ENCODE assay signal across 16 cellular contexts in genomic region chr11:107252429-107253161, GRCh38.
DNase-seq lines count a peak whose midpoint lies in the region; ATAC-seq and TF ChIP-seq lines count a peak whose summit lies in the region.
"Had no signal": no experiment of that assay in that cellular context is flagged by ENCODE, and none has a peak within 500 bp of the region (broad histone marks: within the 10 kb centered on the region; RNA-seq: fewer than 3 reads in every experiment).

No MANE protein-coding gene starts in this region.

- H3K4me1 Mint-ChIP-seq in glutamatergic neuron (ENCODE audit: low read depth, unreplicated experiment) (peaks cover 7% of the 10 kb centered on the region), endodermal cell (peaks cover 11% of the 10 kb centered on the region)
- H3K4me1 Mint-ChIP-seq in activated CD8-positive, alpha-beta memory T cell treated with anti-CD3 and anti-CD28 coated beads, Interleukin-2, amount 10 ng/mL, durations not matched to agents 7 days and 5 days: no peaks in the 10 kb centered on the region
- H3K4me1 Mint-ChIP-seq in activated naive CD4-positive, alpha-beta T cell treated with anti-CD3 and anti-CD28 coated beads, Interleukin-2, amount 10 ng/mL, durations not matched to agents 7 days and 5 days: no peaks in the 10 kb centered on the region

- H3K4me3 Mint-ChIP-seq in glutamatergic neuron (ENCODE audit: unreplicated experiment) (no peak overlapping the region), endodermal cell (no peak overlapping the region)
- H3K4me3 Mint-ChIP-seq in activated CD8-positive, alpha-beta memory T cell treated with anti-CD3 and anti-CD28 coated beads, Interleukin-2, amount 10 ng/mL, durations not matched to agents 7 days and 5 days: no peak overlapping the region
- H3K4me3 Mint-ChIP-seq in activated naive CD4-positive, alpha-beta T cell treated with anti-CD3 and anti-CD28 coated beads, Interleukin-2, amount 10 ng/mL, durations not matched to agents 7 days and 5 days: no peak overlapping the region
- H3K4me3 Mint-ChIP-seq: activated T-helper 1 cell treated with anti-CD3 and anti-CD28 coated beads, Interleukin-12 subunit alpha, Interleukin-12 subunit beta, Interleukin-2, Interleukin-4 antibody, amounts not matched to agents 30 ng/mL and 10 ng/mL and 1 ng/mL, durations not matched to agents 14 hours and 24 hours and 36 hours had no signal

- no peaks in the 10 kb centered on the region for H3K36me3 ChIP-seq in endodermal cell (ENCODE audit: control insufficient read depth, insufficient read depth, low read length)
- H3K36me3 ChIP-seq: BLaER1, HAP-1 had no signal

- H3K27me3 Mint-ChIP-seq in glutamatergic neuron (ENCODE audit: unreplicated experiment) (no peaks in the 10 kb centered on the region), endodermal cell (ENCODE audit: insufficient read depth) (no peaks in the 10 kb centered on the region)
- H3K27me3 Mint-ChIP-seq in activated CD8-positive, alpha-beta memory T cell treated with anti-CD3 and anti-CD28 coated beads, Interleukin-2, amount 10 ng/mL, durations not matched to agents 7 days and 5 days: peaks cover 2% of the 10 kb centered on the region
- no peaks in the 10 kb centered on the region for H3K27me3 Mint-ChIP-seq in activated naive CD4-positive, alpha-beta T cell treated with anti-CD3 and anti-CD28 coated beads, Interleukin-2, amount 10 ng/mL, durations not matched to agents 7 days and 5 days

- no peak overlapping the region for H3K27ac ChIP-seq in endodermal cell (ENCODE audit: low read depth, low read length)
- H3K27ac ChIP-seq: BLaER1, PC-9 had no signal

- TF ChIP-seq CTCF in glutamatergic neuron (IDR thresholded peaks at IDR 0.05; ENCODE audit: partially characterized antibody, unreplicated experiment): no peak
- no peak for TF ChIP-seq CTCF in endodermal cell (conservative IDR thresholded peaks at IDR 0.05)

- peak; percentile 58 for DNase-seq in OCI-M1 (lab: John Stamatoyannopoulos, UW)
- no peak for DNase-seq in glutamatergic neuron
- DNase-seq in activated CD8-positive, alpha-beta memory T cell treated with anti-CD3 and anti-CD28 coated beads, Interleukin-2, amount 10 ng/mL, durations not matched to agents 7 days and 5 days: no peak
- no peak for DNase-seq in activated naive CD4-positive, alpha-beta T cell treated with anti-CD3 and anti-CD28 coated beads, Interleukin-2, amount 10 ng/mL, durations not matched to agents 7 days and 5 days
- no peak for DNase-seq in endodermal cell
- DNase-seq: activated CD4-positive, alpha-beta T cell treated with anti-CD3 and anti-CD28 coated beads for 1 hour; anterior cingulate cortex; DMS79 treated with DMSO at 0.1 percent for 48 hours; PC-9 had no signal

- peak; percentile 82 for ATAC-seq in GM18868 (IDR thresholded peaks at IDR 0.05; ENCODE audit: unreplicated experiment)
- peak; percentile 96 for ATAC-seq in GM21528 (IDR thresholded peaks at IDR 0.05; ENCODE audit: low FRiP score, unreplicated experiment)
- ATAC-seq in HG03060 (IDR thresholded peaks at IDR 0.05; ENCODE audit: low read depth, unreplicated experiment): peak; percentile 93
- no peak for ATAC-seq in activated CD8-positive, alpha-beta memory T cell treated with anti-CD3 and anti-CD28 coated beads, Interleukin-2, amount 10 ng/mL, durations not matched to agents 7 days and 5 days

- CTCF ChIA-PET in activated CD8-positive, alpha-beta memory T cell treated with anti-CD3 and anti-CD28 coated beads, Interleukin-2, amount 10 ng/mL, durations not matched to agents 7 days and 5 days (lab: Charles Lee): no interaction called here
- CTCF ChIA-PET in activated naive CD4-positive, alpha-beta T cell treated with anti-CD3 and anti-CD28 coated beads, Interleukin-2, amount 10 ng/mL, durations not matched to agents 7 days and 5 days (lab: Charles Lee): no interaction called here

- H3K27ac Mint-ChIP-seq in glutamatergic neuron (ENCODE audit: unreplicated experiment) (no peak overlapping the region), endodermal cell (no peak overlapping the region)
- H3K27ac Mint-ChIP-seq in activated CD8-positive, alpha-beta memory T cell treated with anti-CD3 and anti-CD28 coated beads, Interleukin-2, amount 10 ng/mL, durations not matched to agents 7 days and 5 days: no peak overlapping the region
- H3K27ac Mint-ChIP-seq in activated naive CD4-positive, alpha-beta T cell treated with anti-CD3 and anti-CD28 coated beads, Interleukin-2, amount 10 ng/mL, durations not matched to agents 7 days and 5 days: no peak overlapping the region
- H3K27ac Mint-ChIP-seq: activated T-helper 1 cell treated with anti-CD3 and anti-CD28 coated beads, Interleukin-12 subunit alpha, Interleukin-12 subunit beta, Interleukin-2, Interleukin-4 antibody, amounts not matched to agents 30 ng/mL and 10 ng/mL and 1 ng/mL, durations not matched to agents 14 hours and 24 hours and 36 hours had no signal

- no peak overlapping the region for H3K9ac ChIP-seq in endodermal cell (ENCODE audit: extremely low read depth, low read length, poor library complexity, severe bottlenecking)
- H3K9ac ChIP-seq: BLaER1 had no signal

- H3K9me3 ChIP-seq in endodermal cell (ENCODE audit: control insufficient read depth, low read length): peaks cover 18% of the 10 kb centered on the region
- H3K9me3 ChIP-seq: BLaER1, HAP-1 had no signal

- H3K4me1 ChIP-seq in endodermal cell (ENCODE audit: control insufficient read depth, insufficient read depth, low read length): no peaks in the 10 kb centered on the region
- H3K4me1 ChIP-seq: BLaER1, HAP-1 had no signal

- H3K9me3 Mint-ChIP-seq in glutamatergic neuron (ENCODE audit: unreplicated experiment) (peaks cover 1% of the 10 kb centered on the region), endodermal cell (peaks cover 14% of the 10 kb centered on the region)
- H3K9me3 Mint-ChIP-seq in activated CD8-positive, alpha-beta memory T cell treated with anti-CD3 and anti-CD28 coated beads, Interleukin-2, amount 10 ng/mL, durations not matched to agents 7 days and 5 days (ENCODE audit: low read depth): no peaks in the 10 kb centered on the region
- no peaks in the 10 kb centered on the region for H3K9me3 Mint-ChIP-seq in activated naive CD4-positive, alpha-beta T cell treated with anti-CD3 and anti-CD28 coated beads, Interleukin-2, amount 10 ng/mL, durations not matched to agents 7 days and 5 days
- H3K9me3 Mint-ChIP-seq: activated T-helper 1 cell treated with anti-CD3 and anti-CD28 coated beads, Interleukin-12 subunit alpha, Interleukin-12 subunit beta, Interleukin-2, Interleukin-4 antibody, amounts not matched to agents 30 ng/mL and 10 ng/mL and 1 ng/mL, durations not matched to agents 14 hours and 24 hours and 36 hours had no signal

- 82 to 83% methylated on average over 6 to 8 of the region's 8 CpGs for WGBS in endodermal cell (ENCODE audit: insufficient coverage in 1 of 2, insufficient read length in 1 of 2), 2 experiments

- H3K36me3 Mint-ChIP-seq in glutamatergic neuron (ENCODE audit: unreplicated experiment): no peaks in the 10 kb centered on the region
- H3K36me3 Mint-ChIP-seq in activated CD8-positive, alpha-beta memory T cell treated with anti-CD3 and anti-CD28 coated beads, Interleukin-2, amount 10 ng/mL, durations not matched to agents 7 days and 5 days: no peaks in the 10 kb centered on the region
- H3K36me3 Mint-ChIP-seq in activated naive CD4-positive, alpha-beta T cell treated with anti-CD3 and anti-CD28 coated beads, Interleukin-2, amount 10 ng/mL, durations not matched to agents 7 days and 5 days: no peaks in the 10 kb centered on the region
- no peaks in the 10 kb centered on the region for H3K36me3 Mint-ChIP-seq in endodermal cell (ENCODE audit: low read depth)

- no peaks in the 10 kb centered on the region for H3K27me3 ChIP-seq in endodermal cell (ENCODE audit: control insufficient read depth, insufficient read depth, low read length, poor library complexity, severe bottlenecking)
- H3K27me3 ChIP-seq: BLaER1 had no signal

- no peak overlapping the region for H3K4me3 ChIP-seq in endodermal cell (ENCODE audit: low read length)
- H3K4me3 ChIP-seq: BLaER1, HAP-1, lung, PC-9 had no signal
